8 cellular contexts compared by ENCODE assay signal in genomic region chrX:14497184-14497666, GRCh38. TPM values are rescaled to one million over a fixed set of nuclear protein-coding genes. Genes with fewer than 3 reads are reported as not detected.
DNase-seq lines count a peak whose midpoint lies in the region; ATAC-seq and TF ChIP-seq lines count a peak whose summit lies in the region.

No MANE protein-coding gene starts in this region.

- no peaks in the 10 kb centered on the region for H3K27me3 ChIP-seq in ascending aorta

- H3K4me3 ChIP-seq in ascending aorta: peak overlapping the region; percentile 44 to 54

- no peaks in the 10 kb centered on the region for H3K36me3 Mint-ChIP-seq in nephron (ENCODE audit: low read depth)

- peaks cover 23% of the 10 kb centered on the region for H3K4me1 Mint-ChIP-seq in nephron

- peak overlapping the region in 2 of 3 experiments; percentile 73 to 79 for H3K27ac Mint-ChIP-seq in nephron

- TF ChIP-seq CTCF in ascending aorta (IDR thresholded peaks at IDR 0.05) (no peak), nephron (IDR thresholded peaks at IDR 0.05; ENCODE audit: unreplicated experiment in 3 of 3) (no peak)

- ATAC-seq in GM19351 (IDR thresholded peaks at IDR 0.05; ENCODE audit: unreplicated experiment): peak; percentile 73
- peak; percentile 65 for ATAC-seq in HG03565 (IDR thresholded peaks at IDR 0.05; ENCODE audit: unreplicated experiment)

- H3K9me3 ChIP-seq in ascending aorta: no peaks in the 10 kb centered on the region

- H3K27ac ChIP-seq in ascending aorta: peak overlapping the region; percentile 27 to 39

- H3K4me3 Mint-ChIP-seq in nephron: peak overlapping the region in 1 of 3 experiments; percentile 22

- no peaks in the 10 kb centered on the region for H3K9me3 Mint-ChIP-seq in nephron

- intact Hi-C loops in ascending aorta (cut with DNase I): no loop called here

- no peaks in the 10 kb centered on the region for H3K27me3 Mint-ChIP-seq in nephron (ENCODE audit: low read depth)

- H3K4me1 ChIP-seq in ascending aorta: no peaks in the 10 kb centered on the region

- peak; percentile 9 for DNase-seq in EL
- DNase-seq in ascending aorta (ENCODE audit: low spot score in 2 of 2): no peak
- DNase-seq in NCI-H1105 treated with DMSO at 0.1 percent for 48 hours (lab: John Stamatoyannopoulos, UW): no peak
- no peak for DNase-seq in NCI-H510A treated with DMSO at 0.1 percent for 48 hours (lab: John Stamatoyannopoulos, UW)
- DNase-seq in activated CD4-positive, CD25-positive, alpha-beta regulatory T cell (lab: John Stamatoyannopoulos, UW): no peak

- no peaks in the 10 kb centered on the region for H3K36me3 ChIP-seq in ascending aorta

RNA-seq across cellular contexts. Expression of gene GLRA2, which starts 32.1 kb away (rescaled TPM):
- total RNA-seq in ascending aorta: not detected
